Comparison of ENCODE assay signal across 9 cellular contexts in the genomic region with DNA sequence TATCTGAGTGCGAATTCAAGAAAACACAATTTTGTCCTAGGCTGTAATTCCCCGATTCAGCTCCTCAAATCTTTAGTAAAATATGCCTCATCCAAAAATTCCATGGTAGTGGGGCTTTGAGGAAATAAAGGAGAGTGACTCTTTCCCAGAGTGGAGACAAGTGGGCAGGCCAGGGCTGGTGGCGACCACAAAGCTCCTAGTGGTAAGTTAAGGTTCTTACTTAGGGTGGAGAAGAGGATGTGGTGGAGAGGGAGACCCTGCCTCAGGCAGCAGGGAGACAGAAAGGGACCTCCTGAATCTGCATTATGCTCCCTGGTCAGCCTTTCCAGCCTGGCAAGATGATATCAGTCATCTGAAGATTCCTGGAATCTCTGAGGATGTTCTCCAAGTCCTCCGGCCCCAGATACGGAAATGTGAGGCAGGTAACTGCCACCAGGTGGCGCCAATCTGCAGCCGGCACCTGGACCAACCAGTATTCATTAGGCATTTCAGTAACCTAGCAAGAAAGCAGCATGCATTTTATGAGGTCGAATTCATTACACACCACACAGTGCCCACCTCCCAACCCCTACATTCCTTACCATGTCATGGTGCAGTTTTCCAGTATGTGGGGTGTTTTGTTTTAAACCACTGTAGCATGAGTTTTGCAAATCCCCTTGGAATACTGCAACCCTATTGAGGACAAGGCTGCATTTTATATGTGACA.
A peak's percentile ranks its signal among the peaks of the same experiment; 100 is the strongest.
DNase-seq lines count a peak whose midpoint lies in the region; ATAC-seq and TF ChIP-seq lines count a peak whose summit lies in the region.
"Had no signal": no experiment of that assay in that cellular context is flagged by ENCODE, and none has a peak within 500 bp of the region (broad histone marks: within the 10 kb centered on the region; RNA-seq: fewer than 3 reads in every experiment).

No MANE protein-coding gene starts in this region.

- no peaks in the 10 kb centered on the region for H3K27me3 Mint-ChIP-seq in chondrocyte (ENCODE audit: low read depth)

- H3K4me3 ChIP-seq in HAP-1 (no peak overlapping the region), lung (no peak overlapping the region)

- H3K9me3 Mint-ChIP-seq in chondrocyte (ENCODE audit: low read depth): no peaks in the 10 kb centered on the region
- H3K9me3 Mint-ChIP-seq: dendritic cell treated with granulocyte-macrophage colony-stimulating factor and Interleukin-4, amounts not matched to agents 40 ng/mL and 50 ng/mL, for 4 days had no signal

- H3K36me3 ChIP-seq in HAP-1 (replicated peaks): no peaks in the 10 kb centered on the region
- no peaks in the 10 kb centered on the region for H3K36me3 ChIP-seq in lung (ENCODE audit: control insufficient read depth in 2 of 2, insufficient read depth in 2 of 2, low read length in 2 of 2)

- no peaks in the 10 kb centered on the region for H3K9me3 ChIP-seq in HAP-1
- H3K9me3 ChIP-seq in lung (ENCODE audit: control insufficient read depth in 2 of 2, insufficient read depth in 1 of 2, low read length in 1 of 2): no peaks in the 10 kb centered on the region

- peak; percentile 69 for TF ChIP-seq CTCF in VCaP (conservative IDR thresholded peaks at IDR 0.05)
- TF ChIP-seq CTCF in chondrocyte (IDR thresholded peaks at IDR 0.05): peak; percentile 86
- TF ChIP-seq CTCF in lung (IDR thresholded peaks at IDR 0.05; ENCODE audit: control extremely low read depth, extremely low read depth): peak; percentile 29

- H3K4me3 Mint-ChIP-seq in chondrocyte (ENCODE audit: unreplicated experiment): no peak overlapping the region
- H3K4me3 Mint-ChIP-seq: dendritic cell treated with granulocyte-macrophage colony-stimulating factor and Interleukin-4, amounts not matched to agents 40 ng/mL and 50 ng/mL, for 4 days had no signal

- no peaks in the 10 kb centered on the region for H3K36me3 Mint-ChIP-seq in chondrocyte (ENCODE audit: low read depth)

- H3K27me3 ChIP-seq in HAP-1 (ENCODE audit: low read depth) (no peaks in the 10 kb centered on the region), lung (ENCODE audit: control insufficient read depth, insufficient read depth) (no peaks in the 10 kb centered on the region)

- H3K4me1 ChIP-seq in HAP-1 (peaks cover 4% of the 10 kb centered on the region; the same call in 1 of the 2 replicates), lung (ENCODE audit: control insufficient read depth in 2 of 2, insufficient read depth in 2 of 2, low read length in 2 of 2) (no peaks in the 10 kb centered on the region)

- H3K27ac Mint-ChIP-seq in chondrocyte (ENCODE audit: unreplicated experiment): no peak overlapping the region
- H3K27ac Mint-ChIP-seq: dendritic cell treated with granulocyte-macrophage colony-stimulating factor and Interleukin-4, amounts not matched to agents 40 ng/mL and 50 ng/mL, for 4 days had no signal

- no peak for ATAC-seq in lung (ENCODE audit: insufficient read depth, low FRiP score)
- no peak for ATAC-seq in GM21423 (IDR thresholded peaks at IDR 0.05; ENCODE audit: unreplicated experiment)

- 46% methylated on average over 8 of the region's 8 CpGs for WGBS in lung, 2 donors

- in situ Hi-C loops in HAP-1 (cut with MboI; ENCODE audit: low sequenced_read_pairs): no loop called here

- peaks cover 8% of the 10 kb centered on the region for H3K4me1 Mint-ChIP-seq in chondrocyte (ENCODE audit: low read depth)

- DNase-seq in GDM1 (lab: John Stamatoyannopoulos, UW) (peak; percentile 7), HAP-1 (ENCODE audit: low spot score in 2 of 2) (peak; percentile 54 to 79), NCI-H1048 (lab: John Stamatoyannopoulos, UW) (peak; percentile 1), chondrocyte (ENCODE audit: low spot score) (no peak), lung (ENCODE audit: low spot score) (peak; percentile 54)
- peak; percentile 74 for DNase-seq in stimulated activated CD8-positive, alpha-beta memory T cell treated with anti-CD3 and anti-CD28 coated beads, Interleukin-4, amount 100 ng/mL, for 48 hours

- H3K27ac ChIP-seq in VCaP (no peak overlapping the region), lung (ENCODE audit: low read depth in 1 of 2, low read length in 1 of 2) (no peak overlapping the region)

Comparison
In these comparisons a context has a peak if more than half of its experiments do, and no peak if none do; other contexts are left out.
1. CTCF ChIP-seq: peak in every context shown above with its lines; median percentile 86 in chondrocyte; 69 in VCaP; 29 in lung.